8 cellular contexts compared by ENCODE assay signal in the genomic region with DNA sequence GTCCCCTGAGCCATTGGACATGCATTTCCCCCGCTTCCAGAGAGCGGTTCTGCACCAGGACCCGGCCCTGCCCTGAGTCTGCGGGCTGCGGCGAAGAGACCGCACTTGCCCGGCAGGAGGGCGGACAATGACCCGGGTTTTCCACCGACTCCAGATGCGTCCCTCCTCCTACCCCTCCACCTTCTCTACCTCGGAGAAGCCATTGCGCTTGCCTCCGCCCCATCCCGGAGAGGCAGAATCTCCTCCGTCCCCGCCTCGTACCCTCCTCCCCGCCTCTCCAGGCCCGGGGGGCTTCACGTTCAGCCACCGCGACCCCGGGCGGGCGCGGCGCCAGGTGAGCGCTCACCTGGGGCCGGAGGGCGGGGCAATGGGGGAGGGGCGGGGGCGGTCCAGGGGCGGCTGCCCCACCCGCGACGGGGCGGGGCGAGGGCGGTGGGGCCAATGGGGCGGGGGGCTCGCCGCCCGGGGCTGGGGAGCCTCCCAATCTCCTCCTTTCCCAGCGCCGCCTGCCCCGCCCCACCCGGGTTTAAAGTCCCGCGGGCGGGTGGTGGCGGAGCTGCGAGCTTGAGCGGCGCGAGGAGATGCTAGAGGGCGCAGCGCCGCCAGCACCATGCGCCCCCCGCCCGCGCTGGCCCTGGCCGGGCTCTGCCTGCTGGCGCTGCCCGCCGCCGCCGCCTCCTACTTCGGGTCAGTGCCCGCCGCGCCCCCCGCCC. TPM values are rescaled to one million over a fixed set of nuclear protein-coding genes. Genes with fewer than 3 reads are reported as not detected.
DNase-seq lines count a peak whose midpoint lies in the region; ATAC-seq and TF ChIP-seq lines count a peak whose summit lies in the region.
"Had no signal": no experiment of that assay in that cellular context is flagged by ENCODE, and none has a peak within 500 bp of the region (broad histone marks: within the 10 kb centered on the region; RNA-seq: fewer than 3 reads in every experiment).

A gene with protein sequence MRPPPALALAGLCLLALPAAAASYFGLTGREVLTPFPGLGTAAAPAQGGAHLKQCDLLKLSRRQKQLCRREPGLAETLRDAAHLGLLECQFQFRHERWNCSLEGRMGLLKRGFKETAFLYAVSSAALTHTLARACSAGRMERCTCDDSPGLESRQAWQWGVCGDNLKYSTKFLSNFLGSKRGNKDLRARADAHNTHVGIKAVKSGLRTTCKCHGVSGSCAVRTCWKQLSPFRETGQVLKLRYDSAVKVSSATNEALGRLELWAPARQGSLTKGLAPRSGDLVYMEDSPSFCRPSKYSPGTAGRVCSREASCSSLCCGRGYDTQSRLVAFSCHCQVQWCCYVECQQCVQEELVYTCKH (plus strand): TSS at position 555 of the 713 bp plus-strand sequence. CDS start 56 bp downstream, at position 611.

- H3K36me3 ChIP-seq in duodenal mucosa (ENCODE audit: control insufficient read depth in 1 of 2, insufficient read depth in 2 of 2, low read length in 2 of 2): no peaks in the 10 kb centered on the region
- H3K36me3 ChIP-seq in mucosa of descending colon (ENCODE audit: low read depth): no peaks in the 10 kb centered on the region

- H3K4me3 ChIP-seq in duodenal mucosa (ENCODE audit: low read depth in 1 of 2, low read length in 2 of 2) (peak within 1 kb of the TSS; percentile 57 to 65), mucosa of descending colon (no peak within 1 kb of the TSS)

- H3K4me1 ChIP-seq in duodenal mucosa (ENCODE audit: control insufficient read depth in 1 of 2, insufficient read depth in 2 of 2, low read length in 2 of 2) (peaks cover 8 to 23% of the 10 kb centered on the region in 2 donors), mucosa of descending colon (ENCODE audit: low read depth) (peaks cover 10% of the 10 kb centered on the region)

- no peak within 1 kb of the TSS for H3K27ac ChIP-seq in duodenal mucosa (ENCODE audit: low read depth, low read length)

- H3K27me3 ChIP-seq in duodenal mucosa (ENCODE audit: control insufficient read depth in 1 of 2, insufficient read depth in 2 of 2, low read length in 2 of 2): peaks cover 29 to 38% of the 10 kb centered on the region in 2 donors

- peak within 1 kb of the TSS in 1 of 2 donors; percentile 59 for H3K9ac ChIP-seq in duodenal mucosa (ENCODE audit: low read depth in 1 of 2, low read length in 2 of 2)

- DNase-seq in GM10266 (ENCODE audit: extremely low spot score): peak; percentile 51
- peak; percentile 32 for DNase-seq in NCI-H226
- DNase-seq in mucosa of descending colon: peak in 2 of 3 donors; percentile 70 to 85
- DNase-seq in A172 (ENCODE audit: low spot score): no peak
- DNase-seq in GDM1 (lab: John Stamatoyannopoulos, UW): no peak
- no peak for DNase-seq in activated gamma-delta T cell treated with Interleukin-2 at 50 U/mL for 16 hours

- H3K9me3 ChIP-seq in duodenal mucosa (ENCODE audit: control insufficient read depth in 1 of 2, low read length in 2 of 2) (no peaks in the 10 kb centered on the region), mucosa of descending colon (no peaks in the 10 kb centered on the region)

- intact Hi-C loops in mucosa of descending colon (cut with DNase I, micrococcal nuclease): no loop called here

- no peak for TF ChIP-seq CTCF in GM10266 (IDR thresholded peaks at IDR 0.05; ENCODE audit: control insufficient read depth, insufficient read depth, low read depth, missing control alignments)
- TF ChIP-seq CTCF in mucosa of descending colon (IDR thresholded peaks at IDR 0.05): no peak

- ATAC-seq in mucosa of descending colon: peak; percentile 93

RNA-seq across cellular contexts. Expression of the gene that starts here (rescaled TPM):
- total RNA-seq in mucosa of descending colon: under 1 TPM in 1 of 3 donors, not detected in 2; 0.22 TPM
- not detected in 2 replicates for total RNA-seq in A172 (2014; rRNA removed; shearing (Covaris generic))
- total RNA-seq: NCI-H460 had no signal

Comparison
In these comparisons a context has a peak if more than half of its experiments do, and no peak if none do; other contexts are left out.
1. Peak in DNase-seq and ATAC-seq in mucosa of descending colon; RNA of the gene not detected or under 1 TPM.
2. DNase-seq: peak in GM10266 (single experiment) and NCI-H226 (single experiment); none in A172 (single experiment), GDM1 (single experiment) and activated gamma-delta T cell treated with Interleukin-2 at 50 U/mL for 16 hours (single experiment).